Comparison of ENCODE assay signal across 15 cellular contexts in the genomic region with DNA sequence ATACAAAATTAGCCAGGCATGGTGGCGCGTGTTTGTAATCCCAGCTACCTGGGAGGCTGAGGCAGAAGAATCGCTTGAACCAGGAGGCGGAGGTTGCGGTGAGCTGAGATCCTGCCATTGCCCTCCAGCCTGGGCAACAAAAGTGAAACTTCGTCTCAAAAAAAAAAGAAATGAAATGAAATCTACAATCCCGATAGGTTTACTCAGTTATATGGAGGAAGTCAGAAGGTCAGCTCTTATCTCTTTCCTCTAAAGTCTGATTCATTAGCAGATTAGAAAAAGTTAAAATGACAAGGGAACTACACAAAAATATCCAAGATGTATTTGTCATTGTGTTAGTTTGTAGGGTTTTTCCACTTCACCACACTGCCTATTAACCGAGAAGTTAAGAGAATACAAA. TPM values are rescaled to one million over a fixed set of nuclear protein-coding genes. Genes with fewer than 3 reads are reported as not detected.
A peak's percentile ranks its signal among the peaks of the same experiment; 100 is the strongest.
DNase-seq lines count a peak whose midpoint lies in the region; ATAC-seq and TF ChIP-seq lines count a peak whose summit lies in the region.
"Had no signal": no experiment of that assay in that cellular context is flagged by ENCODE, and none has a peak within 500 bp of the region (broad histone marks: within the 10 kb centered on the region; RNA-seq: fewer than 3 reads in every experiment).

No MANE protein-coding gene starts in this region.

- TF ChIP-seq CTCF in activated CD8-positive, alpha-beta T cell treated with anti-CD3 and anti-CD28 coated beads for 36 hours (IDR thresholded peaks at IDR 0.05): no peak
- TF ChIP-seq CTCF in MM.1S (IDR thresholded peaks at IDR 0.05; ENCODE audit: low read length): no peak

- H2AFZ ChIP-seq in MM.1S (ENCODE audit: low read length): no peak overlapping the region

- WGBS in aorta, 2 donors: 92 to 93% methylated on average over 8 of the region's 8 CpGs

- H3K4me3 ChIP-seq in MM.1S (ENCODE audit: low read length) (no peak overlapping the region), aorta (ENCODE audit: low read length in 2 of 2) (no peak overlapping the region)
- H3K4me3 ChIP-seq: A549, lung, ovary had no signal

- H3K4me3 Mint-ChIP-seq in activated CD8-positive, alpha-beta T cell treated with anti-CD3 and anti-CD28 coated beads for 36 hours: peak overlapping the region; percentile 37
- no peak overlapping the region for H3K4me3 Mint-ChIP-seq in activated CD8-positive, alpha-beta T cell treated with anti-CD3 and anti-CD28 coated beads, Interleukin-2, amount 10 ng/mL, durations not matched to agents 7 days and 5 days
- peak overlapping the region; percentile 34 for H3K4me3 Mint-ChIP-seq in dendritic cell treated with granulocyte-macrophage colony-stimulating factor and Interleukin-4, amounts not matched to agents 40 ng/mL and 50 ng/mL, for 4 days
- H3K4me3 Mint-ChIP-seq in stimulated activated effector memory CD8-positive, alpha-beta T cell treated with anti-CD3 and anti-CD28 coated beads, Interleukin-12 subunit alpha, Interleukin-12 subunit beta, amount 100 ng/mL, for 72 hours: peak overlapping the region; percentile 53

- no peak for DNase-seq in activated CD8-positive, alpha-beta T cell treated with anti-CD3 and anti-CD28 coated beads for 36 hours
- DNase-seq in activated CD8-positive, alpha-beta T cell treated with anti-CD3 and anti-CD28 coated beads, Interleukin-2, amount 10 ng/mL, durations not matched to agents 7 days and 5 days: no peak
- no peak for DNase-seq in MM.1S
- DNase-seq in stimulated activated effector memory CD8-positive, alpha-beta T cell treated with anti-CD3 and anti-CD28 coated beads, Interleukin-12 subunit alpha, Interleukin-12 subunit beta, amount 100 ng/mL, for 72 hours (ENCODE audit: low spot score in 2 of 2): no peak
- no peak for DNase-seq in nucleus accumbens (lab: John Stamatoyannopoulos, UW)
- no peak for DNase-seq in aorta
- no peak for DNase-seq in LoVo (ENCODE audit: low spot score)
- DNase-seq: KG1, NCI-H1436 treated with DMSO at 0.1 percent for 48 hours, NCI-H510A treated with DMSO at 0.1 percent for 48 hours, ovary, RPMI8226 had no signal

- H3K36me3 ChIP-seq in MM.1S (replicated peaks; ENCODE audit: insufficient read depth, low read length): no peaks in the 10 kb centered on the region
- no peaks in the 10 kb centered on the region for H3K36me3 ChIP-seq in aorta (ENCODE audit: control insufficient read depth in 1 of 2, insufficient read depth in 2 of 2, low read length in 1 of 2)
- H3K36me3 ChIP-seq: ovary had no signal

- POLR2A ChIA-PET in activated CD8-positive, alpha-beta T cell treated with anti-CD3 and anti-CD28 coated beads for 36 hours (lab: Charles Lee): interaction anchor here (0.7 to 1.5 kb wide), 4 partner anchors 13 to 577 kb away, joined by 3 to 8 read pairs (median 4); a partner anchor contains a TSS
- POLR2A ChIA-PET in activated CD8-positive, alpha-beta T cell treated with anti-CD3 and anti-CD28 coated beads, Interleukin-2, amount 10 ng/mL, durations not matched to agents 7 days and 5 days (lab: Charles Lee): no interaction called here

- H3K36me3 Mint-ChIP-seq in activated CD8-positive, alpha-beta T cell treated with anti-CD3 and anti-CD28 coated beads for 36 hours (ENCODE audit: low read depth): peaks cover 29% of the 10 kb centered on the region
- H3K36me3 Mint-ChIP-seq in activated CD8-positive, alpha-beta T cell treated with anti-CD3 and anti-CD28 coated beads, Interleukin-2, amount 10 ng/mL, durations not matched to agents 7 days and 5 days (ENCODE audit: low read depth): peaks cover 25% of the 10 kb centered on the region
- H3K36me3 Mint-ChIP-seq in dendritic cell treated with granulocyte-macrophage colony-stimulating factor and Interleukin-4, amounts not matched to agents 40 ng/mL and 50 ng/mL, for 4 days (ENCODE audit: low read depth): peaks cover 21% of the 10 kb centered on the region
- peaks cover 82% of the 10 kb centered on the region for H3K36me3 Mint-ChIP-seq in stimulated activated effector memory CD8-positive, alpha-beta T cell treated with anti-CD3 and anti-CD28 coated beads, Interleukin-12 subunit alpha, Interleukin-12 subunit beta, amount 100 ng/mL, for 72 hours

- H3K79me2 ChIP-seq in MM.1S (ENCODE audit: low read length): peaks cover 95% of the 10 kb centered on the region

- H3K9me3 Mint-ChIP-seq in activated CD8-positive, alpha-beta T cell treated with anti-CD3 and anti-CD28 coated beads for 36 hours: peaks cover 5% of the 10 kb centered on the region
- H3K9me3 Mint-ChIP-seq in activated CD8-positive, alpha-beta T cell treated with anti-CD3 and anti-CD28 coated beads, Interleukin-2, amount 10 ng/mL, durations not matched to agents 7 days and 5 days (ENCODE audit: insufficient read depth): peaks cover 5% of the 10 kb centered on the region
- peaks cover 1% of the 10 kb centered on the region for H3K9me3 Mint-ChIP-seq in dendritic cell treated with granulocyte-macrophage colony-stimulating factor and Interleukin-4, amounts not matched to agents 40 ng/mL and 50 ng/mL, for 4 days
- no peaks in the 10 kb centered on the region for H3K9me3 Mint-ChIP-seq in stimulated activated effector memory CD8-positive, alpha-beta T cell treated with anti-CD3 and anti-CD28 coated beads, Interleukin-12 subunit alpha, Interleukin-12 subunit beta, amount 100 ng/mL, for 72 hours

- peaks cover 73% of the 10 kb centered on the region for H3K4me1 Mint-ChIP-seq in activated CD8-positive, alpha-beta T cell treated with anti-CD3 and anti-CD28 coated beads for 36 hours (ENCODE audit: low read depth)
- peaks cover 42% of the 10 kb centered on the region for H3K4me1 Mint-ChIP-seq in activated CD8-positive, alpha-beta T cell treated with anti-CD3 and anti-CD28 coated beads, Interleukin-2, amount 10 ng/mL, durations not matched to agents 7 days and 5 days (ENCODE audit: low read depth)
- peaks cover 69% of the 10 kb centered on the region for H3K4me1 Mint-ChIP-seq in dendritic cell treated with granulocyte-macrophage colony-stimulating factor and Interleukin-4, amounts not matched to agents 40 ng/mL and 50 ng/mL, for 4 days (ENCODE audit: low read depth)
- peaks cover 66% of the 10 kb centered on the region for H3K4me1 Mint-ChIP-seq in stimulated activated effector memory CD8-positive, alpha-beta T cell treated with anti-CD3 and anti-CD28 coated beads, Interleukin-12 subunit alpha, Interleukin-12 subunit beta, amount 100 ng/mL, for 72 hours

- peak overlapping the region; percentile 81 for H3K27ac Mint-ChIP-seq in activated CD8-positive, alpha-beta T cell treated with anti-CD3 and anti-CD28 coated beads for 36 hours
- H3K27ac Mint-ChIP-seq in activated CD8-positive, alpha-beta T cell treated with anti-CD3 and anti-CD28 coated beads, Interleukin-2, amount 10 ng/mL, durations not matched to agents 7 days and 5 days: no peak overlapping the region
- H3K27ac Mint-ChIP-seq in dendritic cell treated with granulocyte-macrophage colony-stimulating factor and Interleukin-4, amounts not matched to agents 40 ng/mL and 50 ng/mL, for 4 days: peak overlapping the region; percentile 42
- peak overlapping the region; percentile 85 for H3K27ac Mint-ChIP-seq in stimulated activated effector memory CD8-positive, alpha-beta T cell treated with anti-CD3 and anti-CD28 coated beads, Interleukin-12 subunit alpha, Interleukin-12 subunit beta, amount 100 ng/mL, for 72 hours

- no peaks in the 10 kb centered on the region for H3K9me2 ChIP-seq in MM.1S (replicated peaks; ENCODE audit: insufficient read depth, low read length)

- H4K20me1 ChIP-seq in MM.1S (ENCODE audit: insufficient read depth, low read length): peaks cover 6% of the 10 kb centered on the region

- CTCF ChIA-PET in activated CD8-positive, alpha-beta T cell treated with anti-CD3 and anti-CD28 coated beads for 36 hours (lab: Charles Lee): interaction anchor here (1.3 kb wide), 1 partner anchor 43 kb away, joined by 3 read pairs; no protein-coding TSS in a partner anchor
- CTCF ChIA-PET in activated CD8-positive, alpha-beta T cell treated with anti-CD3 and anti-CD28 coated beads, Interleukin-2, amount 10 ng/mL, durations not matched to agents 7 days and 5 days (lab: Charles Lee): interaction anchor here (0.7 to 1.2 kb wide), 2 partner anchors 55 to 654 kb away, joined by 3 read pairs; no protein-coding TSS in a partner anchor

- H3K9me3 ChIP-seq in MM.1S (replicated peaks; ENCODE audit: insufficient read depth, low read length) (no peaks in the 10 kb centered on the region), aorta (ENCODE audit: control insufficient read depth, low read length) (no peaks in the 10 kb centered on the region)
- H3K9me3 ChIP-seq: A549, ovary had no signal

- peaks cover 24% of the 10 kb centered on the region; the same call in 1 of the 2 replicates for H3F3A ChIP-seq in MM.1S (ENCODE audit: insufficient read depth, low read length)

- intact Hi-C loops in activated CD8-positive, alpha-beta T cell treated with anti-CD3 and anti-CD28 coated beads for 36 hours (cut with micrococcal nuclease): loop anchor here (1.0 kb wide), 1 partner anchor 18 kb away; no protein-coding TSS in a partner anchor
- intact Hi-C loops in dendritic cell treated with granulocyte-macrophage colony-stimulating factor and Interleukin-4, amounts not matched to agents 40 ng/mL and 50 ng/mL, for 4 days (cut with micrococcal nuclease): no loop called here
- intact Hi-C loops in aorta (cut with DNase I): no loop called here

- no peaks in the 10 kb centered on the region for H3K27me3 ChIP-seq in MM.1S (replicated peaks; ENCODE audit: insufficient read depth, low read length)
- no peaks in the 10 kb centered on the region for H3K27me3 ChIP-seq in aorta (ENCODE audit: control insufficient read depth in 1 of 2, insufficient read depth in 2 of 2, low read length in 1 of 2)
- H3K27me3 ChIP-seq: ovary had no signal

- H3K27me3 Mint-ChIP-seq in activated CD8-positive, alpha-beta T cell treated with anti-CD3 and anti-CD28 coated beads for 36 hours: no peaks in the 10 kb centered on the region
- no peaks in the 10 kb centered on the region for H3K27me3 Mint-ChIP-seq in activated CD8-positive, alpha-beta T cell treated with anti-CD3 and anti-CD28 coated beads, Interleukin-2, amount 10 ng/mL, durations not matched to agents 7 days and 5 days (ENCODE audit: low read depth)
- no peaks in the 10 kb centered on the region for H3K27me3 Mint-ChIP-seq in dendritic cell treated with granulocyte-macrophage colony-stimulating factor and Interleukin-4, amounts not matched to agents 40 ng/mL and 50 ng/mL, for 4 days

- H3K9ac ChIP-seq in MM.1S (ENCODE audit: low read length): no peak overlapping the region

- peaks cover 26% of the 10 kb centered on the region for H3K4me1 ChIP-seq in MM.1S (ENCODE audit: low read length)
- H3K4me1 ChIP-seq in aorta (ENCODE audit: control insufficient read depth in 1 of 2, insufficient read depth in 2 of 2, low read length in 2 of 2): peaks cover 0 to 3% of the 10 kb centered on the region in 2 donors

- H3K4me2 ChIP-seq in MM.1S (ENCODE audit: low read depth, low read length): peak overlapping the region; percentile 10; the same call in 1 of the 2 replicates
- H3K4me2 ChIP-seq: A549 had no signal

- H3K27ac ChIP-seq in MM.1S (ENCODE audit: low read length) (no peak overlapping the region), aorta (ENCODE audit: low read depth in 1 of 2, low read length in 2 of 2) (no peak overlapping the region)
- H3K27ac ChIP-seq: A549, ovary had no signal

- peak; percentile 43 for ATAC-seq in activated CD8-positive, alpha-beta T cell treated with anti-CD3 and anti-CD28 coated beads for 36 hours
- ATAC-seq in activated CD8-positive, alpha-beta T cell treated with anti-CD3 and anti-CD28 coated beads, Interleukin-2, amount 10 ng/mL, durations not matched to agents 7 days and 5 days: no peak
- peak; percentile 55 for ATAC-seq in stimulated activated effector memory CD8-positive, alpha-beta T cell treated with anti-CD3 and anti-CD28 coated beads, Interleukin-12 subunit alpha, Interleukin-12 subunit beta, amount 100 ng/mL, for 72 hours
- ATAC-seq in aorta (ENCODE audit: low FRiP score): no peak
- ATAC-seq: A549 had no signal

RNA-seq across cellular contexts. Expression of a gene that starts 18.8 kb away (rescaled TPM):
- total RNA-seq in activated CD8-positive, alpha-beta T cell treated with anti-CD3 and anti-CD28 coated beads for 36 hours: 10 to 100 TPM; 19.1 to 19.4 TPM
- total RNA-seq in activated CD8-positive, alpha-beta T cell treated with anti-CD3 and anti-CD28 coated beads, Interleukin-2, amount 10 ng/mL, durations not matched to agents 7 days and 5 days: 1 to 10 TPM; 9.1 to 9.3 TPM
- 10 to 100 TPM; 12.6 to 15.1 TPM for total RNA-seq in aorta
- 1 to 10 TPM; 4.8 to 7.5 TPM for polyA plus RNA-seq in aorta

Comparison
In these comparisons a context has a peak if more than half of its experiments do, and no peak if none do; other contexts are left out.
1. ATAC-seq: peak in activated CD8-positive, alpha-beta T cell treated with anti-CD3 and anti-CD28 coated beads for 36 hours (single experiment) and stimulated activated effector memory CD8-positive, alpha-beta T cell treated with anti-CD3 and anti-CD28 coated beads, Interleukin-12 subunit alpha, Interleukin-12 subunit beta, amount 100 ng/mL, for 72 hours (single experiment); none in activated CD8-positive, alpha-beta T cell treated with anti-CD3 and anti-CD28 coated beads, Interleukin-2, amount 10 ng/mL, durations not matched to agents 7 days and 5 days (single experiment) and aorta (single experiment).